In the genomic region with DNA sequence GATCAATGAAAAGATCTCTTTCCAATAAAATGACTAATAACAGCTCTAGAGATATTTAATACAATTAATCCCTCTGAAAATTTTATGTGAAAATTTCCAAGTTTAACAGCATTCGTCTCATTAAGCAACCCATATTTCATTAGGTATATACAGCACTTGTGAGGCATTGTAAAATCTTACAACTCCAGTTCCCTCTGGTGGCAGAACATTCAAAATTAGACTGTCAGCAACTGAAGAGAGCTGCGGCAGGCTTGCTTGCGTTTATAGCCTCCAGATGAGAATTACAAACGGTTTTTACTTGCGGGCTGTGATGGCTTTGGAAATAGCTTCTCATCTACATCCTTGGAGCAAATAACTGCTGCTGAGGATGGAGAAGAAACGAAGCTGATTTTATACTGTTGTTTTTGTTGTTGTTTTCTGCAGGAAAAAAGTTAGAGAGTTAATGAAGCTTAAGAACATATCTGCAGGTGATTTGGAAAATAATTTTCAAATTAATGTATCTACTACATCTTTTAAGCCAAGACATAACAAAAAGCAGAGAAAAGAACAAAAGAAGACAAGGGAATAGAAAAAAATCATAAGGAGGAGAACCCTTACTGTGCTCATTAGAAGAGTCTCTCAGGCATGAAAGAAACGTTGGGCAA, we compare ENCODE assay signal across 8 cellular contexts.
DNase-seq lines count a peak whose midpoint lies in the region; ATAC-seq, FAIRE-seq and TF ChIP-seq lines count a peak whose summit lies in the region.

No MANE protein-coding gene starts in this region.

- no peak overlapping the region for H3K23ac ChIP-seq in mesendoderm (ENCODE audit: low read length)

- H3K18ac ChIP-seq in mesendoderm (ENCODE audit: low read length), result no peak overlapping the region

- no peak for ATAC-seq in HG02938 (IDR thresholded peaks at IDR 0.05; ENCODE audit: unreplicated experiment)
- ATAC-seq in activated CD8-positive, alpha-beta T cell treated with anti-CD3 and anti-CD28 coated beads, Interleukin-2, amount 10 ng/mL, durations not matched to agents 7 days and 5 days, result no peak

- H3K56ac ChIP-seq in mesendoderm (ENCODE audit: low read length), result no peak overlapping the region

- H2BK5ac ChIP-seq in mesendoderm (ENCODE audit: low read length), result no peak overlapping the region

- no peak overlapping the region for H3K9ac ChIP-seq in mesendoderm (ENCODE audit: low read length)

- no peak overlapping the region for H3K27ac Mint-ChIP-seq in activated CD8-positive, alpha-beta T cell treated with anti-CD3 and anti-CD28 coated beads, Interleukin-2, amount 10 ng/mL, durations not matched to agents 7 days and 5 days

- H3K4me1 Mint-ChIP-seq in activated CD8-positive, alpha-beta T cell treated with anti-CD3 and anti-CD28 coated beads, Interleukin-2, amount 10 ng/mL, durations not matched to agents 7 days and 5 days (ENCODE audit: low read depth), result no peaks in the 10 kb centered on the region

- WGBS in mesendoderm (ENCODE audit: extremely low coverage, insufficient coverage, low lambda C conversion rate), result no CpG with 5 or more reads among the region's 7 CpGs
- WGBS in suprapubic skin, result 14% methylated on average over 7 of the region's 7 CpGs

- no peak overlapping the region for H3K4me3 Mint-ChIP-seq in activated CD8-positive, alpha-beta T cell treated with anti-CD3 and anti-CD28 coated beads, Interleukin-2, amount 10 ng/mL, durations not matched to agents 7 days and 5 days

- POLR2A ChIA-PET in activated CD8-positive, alpha-beta T cell treated with anti-CD3 and anti-CD28 coated beads, Interleukin-2, amount 10 ng/mL, durations not matched to agents 7 days and 5 days (lab: Charles Lee), result no interaction called here

- no peak for TF ChIP-seq EP300 in suprapubic skin (IDR thresholded peaks at IDR 0.05)

- no peaks in the 10 kb centered on the region for H3K36me3 ChIP-seq in BE2C
- H3K36me3 ChIP-seq in bronchial epithelial cell (ENCODE audit: control insufficient read depth, insufficient read depth, low read length), result no peaks in the 10 kb centered on the region
- no peaks in the 10 kb centered on the region for H3K36me3 ChIP-seq in mesendoderm (ENCODE audit: control insufficient read depth, insufficient read depth, low read length)
- no peaks in the 10 kb centered on the region for H3K36me3 ChIP-seq in suprapubic skin

- CTCF ChIA-PET in activated CD8-positive, alpha-beta T cell treated with anti-CD3 and anti-CD28 coated beads, Interleukin-2, amount 10 ng/mL, durations not matched to agents 7 days and 5 days (lab: Charles Lee), result interaction anchor here (0.6 to 2.2 kb wide), 2 partner anchors 11 to 16 kb away, joined by 3 to 7 read pairs; no protein-coding TSS in a partner anchor

- peaks cover 5% of the 10 kb centered on the region; the same call in 1 of the 2 replicates for H3K4me1 ChIP-seq in BE2C
- no peaks in the 10 kb centered on the region for H3K4me1 ChIP-seq in mesendoderm (ENCODE audit: control insufficient read depth, low read depth, low read length)
- H3K4me1 ChIP-seq in suprapubic skin, result no peaks in the 10 kb centered on the region

- peak; percentile 63 for TF ChIP-seq CTCF in BE2C (IDR thresholded peaks at IDR 0.05; ENCODE audit: low read depth, low read length)
- TF ChIP-seq CTCF in bronchial epithelial cell (IDR thresholded peaks at IDR 0.05; ENCODE audit: insufficient read depth, low read length, severe bottlenecking), result peak; percentile 48
- no peak for TF ChIP-seq CTCF in coronary artery (IDR thresholded peaks at IDR 0.05)
- TF ChIP-seq CTCF in suprapubic skin (IDR thresholded peaks at IDR 0.05), result no peak

- H4K8ac ChIP-seq in mesendoderm (ENCODE audit: low read depth, low read length), result no peak overlapping the region

- no peaks in the 10 kb centered on the region for H3K79me1 ChIP-seq in mesendoderm (ENCODE audit: low read length)

- H3K27ac ChIP-seq in mesendoderm (ENCODE audit: low read depth, low read length) (no peak overlapping the region), coronary artery (no peak overlapping the region), suprapubic skin (no peak overlapping the region)

- no peak overlapping the region for H3K4me2 ChIP-seq in mesendoderm (ENCODE audit: low read length)

- H3K4me3 ChIP-seq in BE2C (ENCODE audit: low read depth, low read length), result no peak overlapping the region
- H3K4me3 ChIP-seq in bronchial epithelial cell (ENCODE audit: low read depth, low read length), result no peak overlapping the region
- H3K4me3 ChIP-seq in mesendoderm (ENCODE audit: low read length), result no peak overlapping the region
- no peak overlapping the region for H3K4me3 ChIP-seq in coronary artery
- H3K4me3 ChIP-seq in suprapubic skin, result no peak overlapping the region

- TF ChIP-seq POLR2A in suprapubic skin (IDR thresholded peaks at IDR 0.05), result no peak

- no peaks in the 10 kb centered on the region for H3K79me2 ChIP-seq in mesendoderm (ENCODE audit: control insufficient read depth, insufficient read depth, low read length)

- H2AK5ac ChIP-seq in mesendoderm (ENCODE audit: low read length), result no peak overlapping the region

- H3K36me3 Mint-ChIP-seq in activated CD8-positive, alpha-beta T cell treated with anti-CD3 and anti-CD28 coated beads, Interleukin-2, amount 10 ng/mL, durations not matched to agents 7 days and 5 days (ENCODE audit: low read depth), result no peaks in the 10 kb centered on the region

- no peak for FAIRE-seq in bronchial epithelial cell (lab: Jason Lieb, UNC)

- no peak overlapping the region for H4K5ac ChIP-seq in mesendoderm (ENCODE audit: low read length)

- peaks cover 3% of the 10 kb centered on the region for H3K27me3 Mint-ChIP-seq in activated CD8-positive, alpha-beta T cell treated with anti-CD3 and anti-CD28 coated beads, Interleukin-2, amount 10 ng/mL, durations not matched to agents 7 days and 5 days (ENCODE audit: low read depth)

- H3K27me3 ChIP-seq in BE2C, result no peaks in the 10 kb centered on the region
- no peaks in the 10 kb centered on the region for H3K27me3 ChIP-seq in bronchial epithelial cell (ENCODE audit: control insufficient read depth, insufficient read depth, low read length)
- no peaks in the 10 kb centered on the region for H3K27me3 ChIP-seq in mesendoderm (ENCODE audit: insufficient read depth, low read length, poor library complexity)
- H3K27me3 ChIP-seq in suprapubic skin, result no peaks in the 10 kb centered on the region

- no peak overlapping the region for H3K4ac ChIP-seq in mesendoderm (ENCODE audit: low read depth, low read length)

- DNase-seq in BE2C, result peak; percentile 33
- peak; percentile 62 for DNase-seq in NCI-H1694 treated with DMSO at 0.1 percent for 48 hours (lab: John Stamatoyannopoulos, UW)
- peak; percentile 76 for DNase-seq in bronchial epithelial cell (ENCODE audit: low read depth)
- peak; percentile 41 for DNase-seq in mesendoderm
- DNase-seq in coronary artery (ENCODE audit: low spot score), result no peak
- no peak for DNase-seq in activated CD8-positive, alpha-beta T cell treated with anti-CD3 and anti-CD28 coated beads, Interleukin-2, amount 10 ng/mL, durations not matched to agents 7 days and 5 days
- DNase-seq in suprapubic skin (ENCODE audit: low spot score in 2 of 2), result no peak

- no peaks in the 10 kb centered on the region for H3K9me3 Mint-ChIP-seq in activated CD8-positive, alpha-beta T cell treated with anti-CD3 and anti-CD28 coated beads, Interleukin-2, amount 10 ng/mL, durations not matched to agents 7 days and 5 days (ENCODE audit: insufficient read depth)

- no peak overlapping the region for H2BK15ac ChIP-seq in mesendoderm (replicated peaks; ENCODE audit: low read depth)

- H3K9me3 ChIP-seq in BE2C (no peaks in the 10 kb centered on the region), suprapubic skin (no peaks in the 10 kb centered on the region)

- no peak overlapping the region for H2BK120ac ChIP-seq in mesendoderm (ENCODE audit: low read depth, low read length)

Comparison
In these comparisons a context has a peak if more than half of its experiments do, and no peak if none do; other contexts are left out.
1. DNase-seq: peak in BE2C (single experiment), NCI-H1694 treated with DMSO at 0.1 percent for 48 hours (single experiment), bronchial epithelial cell (single experiment) and mesendoderm (single experiment); none in coronary artery (single experiment), activated CD8-positive, alpha-beta T cell treated with anti-CD3 and anti-CD28 coated beads, Interleukin-2, amount 10 ng/mL, durations not matched to agents 7 days and 5 days (single experiment) and suprapubic skin (0 of 2).
2. CTCF ChIP-seq: peak in BE2C (single experiment) and bronchial epithelial cell (single experiment); none in coronary artery (single experiment) and suprapubic skin (0 of 2).